ENCODE assay signal across 1 cellular context in the genomic region with DNA sequence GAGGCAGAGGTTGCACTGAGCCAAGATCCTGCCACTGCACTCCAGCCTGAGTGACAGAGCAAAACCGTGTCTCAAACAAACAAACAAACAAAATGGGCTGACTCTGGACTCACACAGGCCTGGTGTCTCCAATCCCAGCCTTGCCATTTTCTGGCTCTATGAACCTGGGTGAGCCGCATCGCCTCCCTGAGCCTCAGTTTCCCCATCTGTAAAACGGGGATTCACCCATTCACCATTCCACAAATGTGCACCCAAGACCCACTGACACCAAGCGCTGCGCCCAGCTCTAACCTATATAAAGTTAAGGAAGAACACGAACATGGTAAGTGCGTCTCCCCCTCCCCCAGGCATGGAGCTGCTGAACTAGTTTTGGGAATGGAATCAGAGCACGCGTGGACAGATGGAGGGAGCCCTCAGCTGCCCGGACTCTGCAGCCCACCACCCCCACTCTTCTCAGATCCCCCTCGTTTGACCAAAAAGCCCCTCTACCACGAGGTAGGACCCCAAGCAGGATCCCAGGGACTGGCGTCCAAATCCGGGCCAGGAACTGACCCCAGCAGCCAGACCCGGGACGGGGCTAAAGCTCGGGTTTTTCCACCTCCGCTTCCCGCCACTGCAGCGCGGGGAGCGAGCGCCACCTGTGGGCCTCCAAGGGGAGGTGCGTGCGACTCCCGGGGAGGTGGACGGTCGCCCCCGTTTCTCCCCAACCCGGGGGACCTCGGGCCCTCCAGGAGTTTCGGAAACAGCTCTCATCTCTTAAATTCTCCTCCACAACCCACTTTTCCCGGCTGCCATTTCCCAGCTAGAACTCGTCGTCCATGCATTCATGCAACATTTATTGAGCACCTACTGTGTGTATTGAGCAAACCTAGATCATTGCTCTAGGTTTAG.
TF ChIP-seq lines count a peak whose summit lies in the region.

No MANE protein-coding gene starts in this region.

TF ChIP-seq in H1, 55 proteins besides CTCF, POLR2A, EP300 and RAD21:
- TF ChIP-seq CHD2 (IDR thresholded peaks at IDR 0.05; ENCODE audit: low read length), result no peak
- peak; percentile 39; the same call in 1 of the 2 replicates for TF ChIP-seq EGR1 (IDR thresholded peaks at IDR 0.05; ENCODE audit: borderline replicate concordance, low read depth, low read length)
- peak; percentile 73; the same call in 1 of the 2 replicates for TF ChIP-seq SP1 (IDR thresholded peaks at IDR 0.05; ENCODE audit: low read depth, low read length)
- TF ChIP-seq GABPA (IDR thresholded peaks at IDR 0.05; ENCODE audit: borderline replicate concordance, insufficient read depth, low read length), result peak; percentile 66; the same call in 1 of the 2 replicates
- TF ChIP-seq BRCA1 (IDR thresholded peaks at IDR 0.05; ENCODE audit: low read depth, low read length), result 0 out of 2 replicates have a peak, but pooled peaks have one; percentile 5
- TF ChIP-seq JUN (IDR thresholded peaks at IDR 0.05; ENCODE audit: low read depth, low read length), result 0 out of 2 replicates have a peak, but pooled peaks have one; percentile 22
- TF ChIP-seq RFX5 (IDR thresholded peaks at IDR 0.05; ENCODE audit: borderline replicate concordance, low read depth, low read length), result no peak
- 0 out of 2 replicates have a peak, but pooled peaks have one; percentile 27 for TF ChIP-seq CREB1 (IDR thresholded peaks at IDR 0.05)
